12 cellular contexts compared by ENCODE assay signal in the genomic region with DNA sequence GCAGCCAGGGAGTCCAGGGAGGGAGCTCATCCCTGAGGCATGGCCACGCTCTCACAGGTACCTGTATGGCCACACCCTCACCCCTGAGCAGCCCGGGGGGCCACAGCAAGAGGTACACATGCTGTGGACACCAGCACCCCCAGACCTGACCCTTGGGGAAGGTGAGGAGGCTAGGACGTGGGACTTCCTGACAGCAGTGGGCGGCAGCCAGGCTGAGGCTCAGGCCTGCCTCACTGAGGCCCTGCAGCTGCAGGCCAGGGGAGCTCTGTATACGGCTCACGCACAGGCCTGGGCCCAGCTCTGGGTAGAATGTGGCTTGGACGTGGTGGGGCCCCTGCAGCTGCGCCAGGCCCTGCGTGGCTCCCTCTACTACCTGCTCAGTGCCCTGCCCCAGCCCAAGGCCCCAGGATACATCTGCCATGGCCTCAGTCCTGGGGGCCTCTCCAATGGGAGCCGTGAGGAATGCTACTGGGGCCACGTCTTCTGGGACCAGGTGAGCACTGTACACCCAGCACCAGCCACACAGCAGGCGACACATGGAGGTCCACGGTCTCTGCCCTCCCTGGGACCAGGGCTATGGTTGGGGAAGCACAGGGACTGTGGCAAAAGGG. TPM values are rescaled to one million over a fixed set of nuclear protein-coding genes. Genes with fewer than 3 reads are reported as not detected.
DNase-seq lines count a peak whose midpoint lies in the region; ATAC-seq, FAIRE-seq and TF ChIP-seq lines count a peak whose summit lies in the region.
"Had no signal": no experiment of that assay in that cellular context is flagged by ENCODE, and none has a peak within 500 bp of the region (broad histone marks: within the 10 kb centered on the region; RNA-seq: fewer than 3 reads in every experiment).

No MANE protein-coding gene starts in this region.

- H3K4me1 ChIP-seq in HepG2 (ENCODE audit: insufficient read depth, low read length) = peaks cover 21% of the 10 kb centered on the region

- no peaks in the 10 kb centered on the region for H4K20me1 ChIP-seq in HepG2 (ENCODE audit: insufficient read depth, low read length)

- CTCF ChIA-PET in activated CD8-positive, alpha-beta memory T cell treated with anti-CD3 and anti-CD28 coated beads, Interleukin-2, amount 10 ng/mL, durations not matched to agents 7 days and 5 days (lab: Charles Lee) = interaction anchor here (1.5 to 3.8 kb wide), 4 partner anchors 10 to 40 kb away, joined by 4 to 27 read pairs (median 6); no protein-coding TSS in a partner anchor
- CTCF ChIA-PET in HepG2 (lab: Yijun Ruan, JAX; ENCODE audit: low intra/inter-chr PET ratio, low total read pairs) = no interaction called here

- no peak for DNase-seq in activated CD8-positive, alpha-beta memory T cell treated with anti-CD3 and anti-CD28 coated beads, Interleukin-2, amount 10 ng/mL, durations not matched to agents 7 days and 5 days
- DNase-seq in activated CD8-positive, alpha-beta memory T cell treated with anti-CD3 and anti-CD28 coated beads for 24 hours = no peak
- peak; percentile 5 for DNase-seq in activated T-cell treated with anti-CD3 and anti-CD28 coated beads, Interleukin-2, amount 50 U/mL, for 4 hours
- DNase-seq in HepG2 (ENCODE audit: low spot score) = no peak
- no peak for DNase-seq in stimulated activated effector memory CD8-positive, alpha-beta T cell treated with anti-CD3 and anti-CD28 coated beads, Interleukin-12 subunit alpha, Interleukin-12 subunit beta, amount 100 ng/mL, for 72 hours (ENCODE audit: low spot score in 2 of 2)
- no peak for DNase-seq in NOMO-1 (lab: John Stamatoyannopoulos, UW; ENCODE audit: unreplicated experiment in 2 of 2)
- DNase-seq: GF-D8, NCI-H1694 had no signal

- H3K27me3 ChIP-seq in HepG2 (ENCODE audit: control insufficient read depth in 1 of 2, insufficient read depth in 2 of 2, low read length in 2 of 2) = peaks cover 5 to 26% of the 10 kb centered on the region in 2 experiments; a peak in 4 of 5 replicates

- no peak for TF ChIP-seq POLR2A in HepG2 (IDR thresholded peaks at IDR 0.05; ENCODE audit: insufficient read depth in 1 of 2, low read depth in 2 of 2, low read length in 2 of 2)

- no peak for FAIRE-seq in HepG2 (lab: Jason Lieb, UNC)

- H3K27ac ChIP-seq in HepG2 (ENCODE audit: extremely low read length, insufficient read depth, low read length) = no peak overlapping the region
- H3K27ac ChIP-seq: ascending aorta had no signal

- no peaks in the 10 kb centered on the region for H3K9me3 Mint-ChIP-seq in activated CD8-positive, alpha-beta memory T cell treated with anti-CD3 and anti-CD28 coated beads, Interleukin-2, amount 10 ng/mL, durations not matched to agents 7 days and 5 days (ENCODE audit: low read depth)
- no peaks in the 10 kb centered on the region for H3K9me3 Mint-ChIP-seq in activated T-cell treated with anti-CD3 and anti-CD28 coated beads, Interleukin-2, amount 50 U/mL, for 4 hours
- no peaks in the 10 kb centered on the region for H3K9me3 Mint-ChIP-seq in stimulated activated effector memory CD8-positive, alpha-beta T cell treated with anti-CD3 and anti-CD28 coated beads, Interleukin-12 subunit alpha, Interleukin-12 subunit beta, amount 100 ng/mL, for 72 hours

- H3K4me3 Mint-ChIP-seq in activated CD8-positive, alpha-beta memory T cell treated with anti-CD3 and anti-CD28 coated beads, Interleukin-2, amount 10 ng/mL, durations not matched to agents 7 days and 5 days = peak overlapping the region; percentile 74
- peak overlapping the region; percentile 21 for H3K4me3 Mint-ChIP-seq in activated T-cell treated with anti-CD3 and anti-CD28 coated beads, Interleukin-2, amount 50 U/mL, for 4 hours
- H3K4me3 Mint-ChIP-seq in stimulated activated effector memory CD8-positive, alpha-beta T cell treated with anti-CD3 and anti-CD28 coated beads, Interleukin-12 subunit alpha, Interleukin-12 subunit beta, amount 100 ng/mL, for 72 hours = peak overlapping the region; percentile 64

- TF ChIP-seq EP300 in HepG2 (IDR thresholded peaks at IDR 0.05; ENCODE audit: low read depth in 2 of 2, low read length in 2 of 2) (no peak), HepG2 (CRISPR knock-in tag; IDR thresholded peaks at IDR 0.05; ENCODE audit: borderline replicate concordance) (no peak)

- BruUV-seq in HepG2 (replicated peaks; lab: Mats Ljungman, UMichigan) = no TSS peak

- in situ Hi-C loops in HepG2 (cut with HindIII; ENCODE audit: extremely low pct_ligation_motif_present, low pct_unique_long_range_greater_than_20kb) = no loop called here

- TF ChIP-seq CTCF in HepG2 (CRISPR knock-in tag; IDR thresholded peaks at IDR 0.05) = no peak

- 93% methylated on average over 5 of the region's 13 CpGs for WGBS in HepG2 (ENCODE audit: low lambda C conversion rate)

- intact Hi-C loops in HepG2 (cut with micrococcal nuclease; ENCODE audit: unreplicated experiment) = no loop called here

- POLR2A ChIA-PET in HepG2 (lab: Yijun Ruan, JAX) = no interaction called here

- H3K4me2 ChIP-seq in HepG2 (ENCODE audit: low read depth, low read length) = peak overlapping the region; percentile 72; the same call in 1 of the 2 replicates

- 0 out of 5 replicates have a peak, but pooled peaks cover 0 to 2% of the 10 kb centered on the region in 2 experiments for H3K36me3 ChIP-seq in HepG2 (replicated peaks in 1 of 2; ENCODE audit: control insufficient read depth in 1 of 2, insufficient read depth in 2 of 2, low read length in 2 of 2)

- no peak overlapping the region for H2AFZ ChIP-seq in HepG2 (ENCODE audit: low read length)

- H3K9ac ChIP-seq in HepG2 (ENCODE audit: insufficient read depth, low read depth, low read length) = no peak overlapping the region

- no peak overlapping the region for H3K4me3 ChIP-seq in HepG2 (replicated peaks in 1 of 3; ENCODE audit: insufficient read depth in 1 of 3, low read depth in 2 of 3, low read length in 3 of 3)
- H3K4me3 ChIP-seq: ascending aorta had no signal

- no peak for TF ChIP-seq RAD21 in HepG2 (CRISPR knock-in tag; IDR thresholded peaks at IDR 0.05)

- H3K79me2 ChIP-seq in HepG2 (ENCODE audit: insufficient read depth, low read length) = no peaks in the 10 kb centered on the region

- H3K4me1 Mint-ChIP-seq in activated CD8-positive, alpha-beta memory T cell treated with anti-CD3 and anti-CD28 coated beads, Interleukin-2, amount 10 ng/mL, durations not matched to agents 7 days and 5 days = peaks cover 42% of the 10 kb centered on the region
- H3K4me1 Mint-ChIP-seq in activated T-cell treated with anti-CD3 and anti-CD28 coated beads, Interleukin-2, amount 50 U/mL, for 4 hours (ENCODE audit: low read depth) = peaks cover 26% of the 10 kb centered on the region
- peaks cover 46% of the 10 kb centered on the region for H3K4me1 Mint-ChIP-seq in stimulated activated effector memory CD8-positive, alpha-beta T cell treated with anti-CD3 and anti-CD28 coated beads, Interleukin-12 subunit alpha, Interleukin-12 subunit beta, amount 100 ng/mL, for 72 hours

- no peaks in the 10 kb centered on the region for H3K9me3 ChIP-seq in HepG2 (ENCODE audit: low read length)
- H3K9me3 ChIP-seq: ascending aorta had no signal

- H3K36me3 Mint-ChIP-seq in activated CD8-positive, alpha-beta memory T cell treated with anti-CD3 and anti-CD28 coated beads, Interleukin-2, amount 10 ng/mL, durations not matched to agents 7 days and 5 days = peaks cover 20% of the 10 kb centered on the region
- H3K36me3 Mint-ChIP-seq in activated T-cell treated with anti-CD3 and anti-CD28 coated beads, Interleukin-2, amount 50 U/mL, for 4 hours (ENCODE audit: insufficient read depth) = no peaks in the 10 kb centered on the region
- H3K36me3 Mint-ChIP-seq in stimulated activated effector memory CD8-positive, alpha-beta T cell treated with anti-CD3 and anti-CD28 coated beads, Interleukin-12 subunit alpha, Interleukin-12 subunit beta, amount 100 ng/mL, for 72 hours = peaks cover 33% of the 10 kb centered on the region

- no peak for ATAC-seq in activated CD8-positive, alpha-beta memory T cell treated with anti-CD3 and anti-CD28 coated beads, Interleukin-2, amount 10 ng/mL, durations not matched to agents 7 days and 5 days
- no peak for ATAC-seq in activated T-cell treated with anti-CD3 and anti-CD28 coated beads, Interleukin-2, amount 50 U/mL, for 4 hours
- ATAC-seq in HepG2 (no peak), GM18511 (IDR thresholded peaks at IDR 0.05; ENCODE audit: unreplicated experiment) (no peak), GM19452 (IDR thresholded peaks at IDR 0.05; ENCODE audit: unreplicated experiment) (no peak)
- no peak for ATAC-seq in stimulated activated effector memory CD8-positive, alpha-beta T cell treated with anti-CD3 and anti-CD28 coated beads, Interleukin-12 subunit alpha, Interleukin-12 subunit beta, amount 100 ng/mL, for 72 hours

- H3K27me3 Mint-ChIP-seq in activated CD8-positive, alpha-beta memory T cell treated with anti-CD3 and anti-CD28 coated beads, Interleukin-2, amount 10 ng/mL, durations not matched to agents 7 days and 5 days = peaks cover 11% of the 10 kb centered on the region
- H3K27me3 Mint-ChIP-seq in activated T-cell treated with anti-CD3 and anti-CD28 coated beads, Interleukin-2, amount 50 U/mL, for 4 hours (ENCODE audit: low read depth) = no peaks in the 10 kb centered on the region

- H3K27ac Mint-ChIP-seq in activated CD8-positive, alpha-beta memory T cell treated with anti-CD3 and anti-CD28 coated beads, Interleukin-2, amount 10 ng/mL, durations not matched to agents 7 days and 5 days = peak overlapping the region; percentile 41
- peak overlapping the region; percentile 81 for H3K27ac Mint-ChIP-seq in stimulated activated effector memory CD8-positive, alpha-beta T cell treated with anti-CD3 and anti-CD28 coated beads, Interleukin-12 subunit alpha, Interleukin-12 subunit beta, amount 100 ng/mL, for 72 hours

RNA-seq across cellular contexts. Expression of gene PGGHG, which starts 1.8 kb away (rescaled TPM):
- total RNA-seq in activated CD8-positive, alpha-beta memory T cell treated with anti-CD3 and anti-CD28 coated beads, Interleukin-2, amount 10 ng/mL, durations not matched to agents 7 days and 5 days = 100 to 1,000 TPM; 214 to 229 TPM
- 10 to 100 TPM; 16.6 to 76.3 (median 28.3) TPM for total RNA-seq in activated T-cell treated with anti-CD3 and anti-CD28 coated beads, Interleukin-2, amount 50 U/mL, for 4 hours
- 1.5 and 5.9 TPM in 2 replicates for total RNA-seq in HepG2 (2016; rRNA removed; fragmentation: Illumina TruSeq; extraction: Trizol)
- total RNA-seq in HepG2 (2016; cell fraction: cytosol; rRNA removed; fragmentation: Illumina TruSeq; extraction: Trizol; ENCODE audit: low read depth) = 0.51 and 0.79 TPM in 2 replicates
- 1.7 and 6.0 TPM in 2 replicates for total RNA-seq in HepG2 (2016; cell fraction: insoluble cytoplasmic fraction; rRNA removed; fragmentation: Illumina TruSeq; extraction: Trizol)
- 0.96 and 1.2 TPM in 2 replicates for total RNA-seq in HepG2 (2016; cell fraction: membrane; rRNA removed; fragmentation: Illumina TruSeq; extraction: Trizol)
- 6.6 and 7.9 TPM in 2 replicates for total RNA-seq in HepG2 (2016; cell fraction: nucleus; rRNA removed; fragmentation: Illumina TruSeq; extraction: Trizol)
- 14.8 and 17.4 TPM in 2 replicates for polyA plus RNA-seq in HepG2 (2011; rRNA removed)
- 2.8 and 4.0 TPM in 2 replicates for polyA plus RNA-seq in HepG2 (2011; cell fraction: cytosol; rRNA removed)
- 254 and 355 TPM in 2 replicates for polyA plus RNA-seq in HepG2 (2011; cell fraction: nucleus; rRNA removed)
- polyA plus RNA-seq in HepG2 (2012) = 11.4 and 16.7 TPM in 2 replicates
- polyA plus RNA-seq in HepG2 (2016; cell fraction: cytosol; fragmentation: Illumina TruSeq; extraction: Trizol; ENCODE audit: low read depth) = 0.29 and 0.37 TPM in 2 replicates
- polyA plus RNA-seq in HepG2 (2016; cell fraction: insoluble cytoplasmic fraction; fragmentation: Illumina TruSeq; extraction: Trizol; ENCODE audit: low read depth) = 1.6 and 2.4 TPM in 2 replicates
- polyA plus RNA-seq in HepG2 (2016; cell fraction: membrane; fragmentation: Illumina TruSeq; extraction: Trizol; ENCODE audit: low read depth) = 0.88 and 1.1 TPM in 2 replicates
- 30.4 and 30.9 TPM in 2 replicates for polyA plus RNA-seq in HepG2 (2016; cell fraction: nucleus; fragmentation: Illumina TruSeq; extraction: Trizol; ENCODE audit: insufficient read depth, low read depth)
- 2.9 and 7.7 TPM in 2 replicates for polyA minus RNA-seq in HepG2 (2011; rRNA and poly(A)+ RNA removed; ENCODE audit: low replicate concordance)
- 1.9 and 2.7 TPM in 2 replicates for polyA minus RNA-seq in HepG2 (2011; cell fraction: cytosol; rRNA and poly(A)+ RNA removed)
- polyA minus RNA-seq in HepG2 (2011; cell fraction: nucleus; rRNA and poly(A)+ RNA removed) = 13.7 and 13.8 TPM in 2 replicates

RNA-seq across cellular contexts. Expression of gene IFITM5, which starts 8.6 kb away (rescaled TPM):
- not detected for total RNA-seq in activated CD8-positive, alpha-beta memory T cell treated with anti-CD3 and anti-CD28 coated beads, Interleukin-2, amount 10 ng/mL, durations not matched to agents 7 days and 5 days
- total RNA-seq in activated T-cell treated with anti-CD3 and anti-CD28 coated beads, Interleukin-2, amount 50 U/mL, for 4 hours = not detected
- not detected in 2 replicates for total RNA-seq in HepG2 (2016; rRNA removed; fragmentation: Illumina TruSeq; extraction: Trizol)
- not detected in 2 replicates for total RNA-seq in HepG2 (2016; cell fraction: cytosol; rRNA removed; fragmentation: Illumina TruSeq; extraction: Trizol; ENCODE audit: low read depth)
- total RNA-seq in HepG2 (2016; cell fraction: insoluble cytoplasmic fraction; rRNA removed; fragmentation: Illumina TruSeq; extraction: Trizol) = not detected in 2 replicates
- total RNA-seq in HepG2 (2016; cell fraction: membrane; rRNA removed; fragmentation: Illumina TruSeq; extraction: Trizol) = not detected in 2 replicates
- not detected in 2 replicates for total RNA-seq in HepG2 (2016; cell fraction: nucleus; rRNA removed; fragmentation: Illumina TruSeq; extraction: Trizol)
- polyA plus RNA-seq in HepG2 (2011; rRNA removed) = not detected in 2 replicates
- polyA plus RNA-seq in HepG2 (2011; cell fraction: cytosol; rRNA removed) = not detected in 2 replicates
- polyA plus RNA-seq in HepG2 (2011; cell fraction: nucleus; rRNA removed) = not detected in 2 replicates
- polyA plus RNA-seq in HepG2 (2012) = not detected in 2 replicates
- not detected in 2 replicates for polyA plus RNA-seq in HepG2 (2016; cell fraction: cytosol; fragmentation: Illumina TruSeq; extraction: Trizol; ENCODE audit: low read depth)
- not detected in 2 replicates for polyA plus RNA-seq in HepG2 (2016; cell fraction: insoluble cytoplasmic fraction; fragmentation: Illumina TruSeq; extraction: Trizol; ENCODE audit: low read depth)
- not detected in 2 replicates for polyA plus RNA-seq in HepG2 (2016; cell fraction: membrane; fragmentation: Illumina TruSeq; extraction: Trizol; ENCODE audit: low read depth)
- polyA plus RNA-seq in HepG2 (2016; cell fraction: nucleus; fragmentation: Illumina TruSeq; extraction: Trizol; ENCODE audit: insufficient read depth, low read depth) = not detected in 2 replicates
- not detected in 2 replicates for polyA minus RNA-seq in HepG2 (2011; rRNA and poly(A)+ RNA removed; ENCODE audit: low replicate concordance)
- not detected in 2 replicates for polyA minus RNA-seq in HepG2 (2011; cell fraction: cytosol; rRNA and poly(A)+ RNA removed)
- polyA minus RNA-seq in HepG2 (2011; cell fraction: nucleus; rRNA and poly(A)+ RNA removed) = not detected in 2 replicates
- total RNA-seq: ascending aorta had no signal
- polyA plus RNA-seq: esophagus had no signal

RNA-seq across cellular contexts. Expression of gene NLRP6, which starts 12.5 kb away (rescaled TPM):
- total RNA-seq in activated CD8-positive, alpha-beta memory T cell treated with anti-CD3 and anti-CD28 coated beads, Interleukin-2, amount 10 ng/mL, durations not matched to agents 7 days and 5 days = 1 to 10 TPM; 3.8 to 6.9 TPM
- 1 to 10 TPM in 2 of 3 donors, under 1 TPM in 1; 0.33 to 3.2 (median 1.2) TPM for total RNA-seq in activated T-cell treated with anti-CD3 and anti-CD28 coated beads, Interleukin-2, amount 50 U/mL, for 4 hours
- total RNA-seq in HepG2 (2016; rRNA removed; fragmentation: Illumina TruSeq; extraction: Trizol) = not detected in 2 replicates
- total RNA-seq in HepG2 (2016; cell fraction: cytosol; rRNA removed; fragmentation: Illumina TruSeq; extraction: Trizol; ENCODE audit: low read depth) = not detected in 2 replicates
- total RNA-seq in HepG2 (2016; cell fraction: insoluble cytoplasmic fraction; rRNA removed; fragmentation: Illumina TruSeq; extraction: Trizol) = not detected in 2 replicates
- total RNA-seq in HepG2 (2016; cell fraction: membrane; rRNA removed; fragmentation: Illumina TruSeq; extraction: Trizol) = not detected in 2 replicates
- total RNA-seq in HepG2 (2016; cell fraction: nucleus; rRNA removed; fragmentation: Illumina TruSeq; extraction: Trizol) = not detected in 2 replicates
- polyA plus RNA-seq in HepG2 (2011; rRNA removed) = not detected in 2 replicates
- polyA plus RNA-seq in HepG2 (2011; cell fraction: cytosol; rRNA removed) = not detected in 2 replicates
- not detected in 2 replicates for polyA plus RNA-seq in HepG2 (2011; cell fraction: nucleus; rRNA removed)
- polyA plus RNA-seq in HepG2 (2012) = not detected in 2 replicates
- polyA plus RNA-seq in HepG2 (2016; cell fraction: cytosol; fragmentation: Illumina TruSeq; extraction: Trizol; ENCODE audit: low read depth) = not detected in 2 replicates
- not detected in 2 replicates for polyA plus RNA-seq in HepG2 (2016; cell fraction: insoluble cytoplasmic fraction; fragmentation: Illumina TruSeq; extraction: Trizol; ENCODE audit: low read depth)
- not detected in 2 replicates for polyA plus RNA-seq in HepG2 (2016; cell fraction: membrane; fragmentation: Illumina TruSeq; extraction: Trizol; ENCODE audit: low read depth)
- not detected in 2 replicates for polyA plus RNA-seq in HepG2 (2016; cell fraction: nucleus; fragmentation: Illumina TruSeq; extraction: Trizol; ENCODE audit: insufficient read depth, low read depth)
- not detected in 2 replicates for polyA minus RNA-seq in HepG2 (2011; rRNA and poly(A)+ RNA removed; ENCODE audit: low replicate concordance)
- not detected in 2 replicates for polyA minus RNA-seq in HepG2 (2011; cell fraction: cytosol; rRNA and poly(A)+ RNA removed)
- polyA minus RNA-seq in HepG2 (2011; cell fraction: nucleus; rRNA and poly(A)+ RNA removed) = not detected in 2 replicates
- total RNA-seq: ascending aorta had no signal

RNA-seq across cellular contexts. Expression of gene IFITM2, which starts 16.9 kb away (rescaled TPM):
- 1,000 to 10,000 TPM in 1 of 2 experiments, 100 to 1,000 TPM in 1; 646 to 1,401 TPM for total RNA-seq in activated CD8-positive, alpha-beta memory T cell treated with anti-CD3 and anti-CD28 coated beads, Interleukin-2, amount 10 ng/mL, durations not matched to agents 7 days and 5 days
- total RNA-seq in activated T-cell treated with anti-CD3 and anti-CD28 coated beads, Interleukin-2, amount 50 U/mL, for 4 hours = 100 to 1,000 TPM; 197 to 257 (median 231) TPM
- total RNA-seq in HepG2 (2016; rRNA removed; fragmentation: Illumina TruSeq; extraction: Trizol) = 10.4 and 13.8 TPM in 2 replicates
- total RNA-seq in HepG2 (2016; cell fraction: cytosol; rRNA removed; fragmentation: Illumina TruSeq; extraction: Trizol; ENCODE audit: low read depth) = 4.6 and 5.5 TPM in 2 replicates
- 11.6 and 12.1 TPM in 2 replicates for total RNA-seq in HepG2 (2016; cell fraction: insoluble cytoplasmic fraction; rRNA removed; fragmentation: Illumina TruSeq; extraction: Trizol)
- 5.2 and 7.6 TPM in 2 replicates for total RNA-seq in HepG2 (2016; cell fraction: membrane; rRNA removed; fragmentation: Illumina TruSeq; extraction: Trizol)
- 6.0 and 9.0 TPM in 2 replicates for total RNA-seq in HepG2 (2016; cell fraction: nucleus; rRNA removed; fragmentation: Illumina TruSeq; extraction: Trizol)
- 267 and 289 TPM in 2 replicates for polyA plus RNA-seq in HepG2 (2011; rRNA removed)
- polyA plus RNA-seq in HepG2 (2011; cell fraction: cytosol; rRNA removed) = 371 and 454 TPM in 2 replicates
- 88.0 and 115 TPM in 2 replicates for polyA plus RNA-seq in HepG2 (2011; cell fraction: nucleus; rRNA removed)
- polyA plus RNA-seq in HepG2 (2012) = 111 and 258 TPM in 2 replicates
- 23.4 and 27.5 TPM in 2 replicates for polyA plus RNA-seq in HepG2 (2016; cell fraction: cytosol; fragmentation: Illumina TruSeq; extraction: Trizol; ENCODE audit: low read depth)
- 52.2 and 56.6 TPM in 2 replicates for polyA plus RNA-seq in HepG2 (2016; cell fraction: insoluble cytoplasmic fraction; fragmentation: Illumina TruSeq; extraction: Trizol; ENCODE audit: low read depth)
- 26.5 and 30.4 TPM in 2 replicates for polyA plus RNA-seq in HepG2 (2016; cell fraction: membrane; fragmentation: Illumina TruSeq; extraction: Trizol; ENCODE audit: low read depth)
- 46.2 and 58.7 TPM in 2 replicates for polyA plus RNA-seq in HepG2 (2016; cell fraction: nucleus; fragmentation: Illumina TruSeq; extraction: Trizol; ENCODE audit: insufficient read depth, low read depth)
- polyA minus RNA-seq in HepG2 (2011; rRNA and poly(A)+ RNA removed; ENCODE audit: low replicate concordance) = 409 and 521 TPM in 2 replicates
- 52.0 and 52.6 TPM in 2 replicates for polyA minus RNA-seq in HepG2 (2011; cell fraction: cytosol; rRNA and poly(A)+ RNA removed)
- polyA minus RNA-seq in HepG2 (2011; cell fraction: nucleus; rRNA and poly(A)+ RNA removed) = 21.9 and 27.4 TPM in 2 replicates

RNA-seq across cellular contexts. Expression of gene IFITM1, which starts 23.1 kb away (rescaled TPM):
- total RNA-seq in activated CD8-positive, alpha-beta memory T cell treated with anti-CD3 and anti-CD28 coated beads, Interleukin-2, amount 10 ng/mL, durations not matched to agents 7 days and 5 days = 100 to 1,000 TPM; 459 to 909 TPM
- total RNA-seq in activated T-cell treated with anti-CD3 and anti-CD28 coated beads, Interleukin-2, amount 50 U/mL, for 4 hours = 100 to 1,000 TPM in 2 of 3 donors, 10 to 100 TPM in 1; 99.3 to 144 (median 120) TPM
- total RNA-seq in HepG2 (2016; rRNA removed; fragmentation: Illumina TruSeq; extraction: Trizol) = 0.38 TPM in 1 of 2 replicates, not detected in the other
- total RNA-seq in HepG2 (2016; cell fraction: cytosol; rRNA removed; fragmentation: Illumina TruSeq; extraction: Trizol; ENCODE audit: low read depth) = not detected in 2 replicates
- total RNA-seq in HepG2 (2016; cell fraction: insoluble cytoplasmic fraction; rRNA removed; fragmentation: Illumina TruSeq; extraction: Trizol) = 0.24 TPM in 1 of 2 replicates, not detected in the other
- 0.34 TPM in 1 of 2 replicates, not detected in the other for total RNA-seq in HepG2 (2016; cell fraction: membrane; rRNA removed; fragmentation: Illumina TruSeq; extraction: Trizol)
- total RNA-seq in HepG2 (2016; cell fraction: nucleus; rRNA removed; fragmentation: Illumina TruSeq; extraction: Trizol) = not detected in 2 replicates
- 11.1 and 18.7 TPM in 2 replicates for polyA plus RNA-seq in HepG2 (2011; rRNA removed)
- polyA plus RNA-seq in HepG2 (2011; cell fraction: cytosol; rRNA removed) = 15.6 and 17.2 TPM in 2 replicates
- 4.5 and 6.7 TPM in 2 replicates for polyA plus RNA-seq in HepG2 (2011; cell fraction: nucleus; rRNA removed)
- polyA plus RNA-seq in HepG2 (2012) = 5.0 and 18.1 TPM in 2 replicates
- polyA plus RNA-seq in HepG2 (2016; cell fraction: cytosol; fragmentation: Illumina TruSeq; extraction: Trizol; ENCODE audit: low read depth) = 0.40 and 0.62 TPM in 2 replicates
- polyA plus RNA-seq in HepG2 (2016; cell fraction: insoluble cytoplasmic fraction; fragmentation: Illumina TruSeq; extraction: Trizol; ENCODE audit: low read depth) = not detected in 2 replicates
- 0.41 TPM in 1 of 2 replicates, not detected in the other for polyA plus RNA-seq in HepG2 (2016; cell fraction: membrane; fragmentation: Illumina TruSeq; extraction: Trizol; ENCODE audit: low read depth)
- 0.85 and 1.3 TPM in 2 replicates for polyA plus RNA-seq in HepG2 (2016; cell fraction: nucleus; fragmentation: Illumina TruSeq; extraction: Trizol; ENCODE audit: insufficient read depth, low read depth)
- 15.4 and 536 TPM in 2 replicates for polyA minus RNA-seq in HepG2 (2011; rRNA and poly(A)+ RNA removed; ENCODE audit: low replicate concordance)
- polyA minus RNA-seq in HepG2 (2011; cell fraction: cytosol; rRNA and poly(A)+ RNA removed) = 4.5 and 5.8 TPM in 2 replicates
- polyA minus RNA-seq in HepG2 (2011; cell fraction: nucleus; rRNA and poly(A)+ RNA removed) = 1.5 and 2.7 TPM in 2 replicates

Comparison
In these comparisons a context has a peak if more than half of its experiments do, and no peak if none do; other contexts are left out.
1. H3K4me3 Mint-ChIP-seq: peak in every context shown above with its lines; median percentile 74 in activated CD8-positive, alpha-beta memory T cell treated with anti-CD3 and anti-CD28 coated beads, Interleukin-2, amount 10 ng/mL, durations not matched to agents 7 days and 5 days; 64 in stimulated activated effector memory CD8-positive, alpha-beta T cell treated with anti-CD3 and anti-CD28 coated beads, Interleukin-12 subunit alpha, Interleukin-12 subunit beta, amount 100 ng/mL, for 72 hours; 21 in activated T-cell treated with anti-CD3 and anti-CD28 coated beads, Interleukin-2, amount 50 U/mL, for 4 hours.